ENCODE assay signal across 9 cellular contexts in the genomic region with DNA sequence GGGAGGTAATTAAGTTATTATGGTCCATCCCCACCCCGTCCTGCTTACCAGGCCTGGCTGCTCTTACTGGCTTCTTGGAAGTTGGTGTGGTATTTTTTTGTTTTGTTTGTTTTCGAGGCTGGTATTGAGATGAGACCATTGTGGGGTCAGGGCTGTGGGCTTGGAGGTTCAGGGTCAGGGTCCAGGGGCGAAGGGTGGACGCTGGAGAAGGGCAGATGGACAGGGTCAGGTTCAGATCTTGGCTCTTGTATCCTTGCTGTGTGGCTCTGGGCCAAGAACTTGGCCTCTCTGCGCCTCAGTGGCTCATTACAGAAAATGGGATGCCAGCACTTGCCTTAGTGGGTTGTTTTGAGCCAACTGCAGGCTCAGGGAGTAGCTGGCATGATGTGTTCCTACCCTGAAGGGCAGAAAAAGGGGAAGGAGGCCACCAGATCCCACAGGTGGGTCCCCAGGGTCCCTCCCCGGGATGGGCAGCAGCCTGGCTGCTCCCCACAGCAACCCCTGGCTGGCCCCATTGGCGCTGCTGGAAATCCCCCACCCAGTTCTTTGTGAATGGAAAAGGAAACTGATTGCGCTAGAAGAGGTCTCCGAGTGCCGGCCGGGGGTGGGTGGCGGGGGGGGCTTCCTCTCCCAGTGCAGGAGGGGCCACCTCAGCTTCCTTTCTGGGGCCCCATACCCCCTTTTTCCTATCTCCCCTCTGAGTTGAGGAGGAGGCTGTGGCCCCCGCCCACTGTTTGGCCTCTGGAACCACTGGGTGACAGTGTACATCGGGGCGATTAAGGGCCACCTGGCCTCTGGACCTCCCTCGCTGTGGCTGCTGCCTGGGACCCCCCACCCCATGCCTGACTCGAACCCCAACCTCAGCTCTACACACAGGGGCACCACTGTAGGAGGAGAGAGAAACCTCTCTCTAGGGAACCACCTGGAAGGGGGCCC. TPM values are rescaled to one million over a fixed set of nuclear protein-coding genes. Genes with fewer than 3 reads are reported as not detected.
DNase-seq lines count a peak whose midpoint lies in the region; ATAC-seq and TF ChIP-seq lines count a peak whose summit lies in the region.
"Had no signal": no experiment of that assay in that cellular context is flagged by ENCODE, and none has a peak within 500 bp of the region (broad histone marks: within the 10 kb centered on the region; RNA-seq: fewer than 3 reads in every experiment).

No MANE protein-coding gene starts in this region.

- intact Hi-C loops in gastrocnemius medialis (cut with DNase I; ENCODE audit: low total_unique reads), result no loop called here

- H3K36me3 Mint-ChIP-seq in T-helper 2 cell treated with Interferon-gamma antibody and Interleukin-4, amounts not matched to agents 5 μg/mL and 100 μg/mL, for 36 hours (ENCODE audit: low read depth), result peaks cover 38% of the 10 kb centered on the region
- no peaks in the 10 kb centered on the region for H3K36me3 Mint-ChIP-seq in chondrocyte (ENCODE audit: low read depth)

- H3K79me2 ChIP-seq in GM23248 (ENCODE audit: insufficient read depth), result peaks cover 100% of the 10 kb centered on the region

- H2AFZ ChIP-seq in GM23248, result no peak overlapping the region

- no peak overlapping the region for H3K4me3 ChIP-seq in gastrocnemius medialis
- H3K4me3 ChIP-seq in GM23248, result no peak overlapping the region
- H3K4me3 ChIP-seq: cardiac muscle cell had no signal

- no peaks in the 10 kb centered on the region for H4K20me1 ChIP-seq in GM23248 (ENCODE audit: insufficient read depth)

- no peaks in the 10 kb centered on the region for H3K36me3 ChIP-seq in gastrocnemius medialis
- H3K36me3 ChIP-seq in GM23248 (ENCODE audit: low read depth), result no peaks in the 10 kb centered on the region
- H3K36me3 ChIP-seq: cardiac muscle cell had no signal

- TF ChIP-seq CTCF in chondrocyte (IDR thresholded peaks at IDR 0.05) (no peak), gastrocnemius medialis (IDR thresholded peaks at IDR 0.05 in 4 of 5, conservative IDR thresholded peaks at IDR 0.05 in 1 of 5) (no peak), GM10266 (IDR thresholded peaks at IDR 0.05; ENCODE audit: control insufficient read depth, insufficient read depth, low read depth, missing control alignments) (no peak)

- H3K9me3 ChIP-seq in gastrocnemius medialis (no peaks in the 10 kb centered on the region), GM23248 (ENCODE audit: low read depth) (no peaks in the 10 kb centered on the region)

- TF ChIP-seq POLR2A in gastrocnemius medialis (IDR thresholded peaks at IDR 0.05), result no peak

- 79 to 85% methylated on average over 8 to 17 of the region's 17 CpGs for WGBS in GM23248 (ENCODE audit: low coverage in 1 of 2, low lambda C conversion rate in 2 of 2, missing lambda C conversion rate in 2 of 2), 2 experiments

- H3K27ac Mint-ChIP-seq in T-helper 2 cell treated with Interferon-gamma antibody and Interleukin-4, amounts not matched to agents 5 μg/mL and 100 μg/mL, for 36 hours, result peak overlapping the region; percentile 96
- H3K27ac Mint-ChIP-seq in chondrocyte (ENCODE audit: unreplicated experiment), result peak overlapping the region; percentile 15

- H3K9ac ChIP-seq in GM23248, result no peak overlapping the region

- DNase-seq in GF-D8 (lab: John Stamatoyannopoulos, UW) (peak; percentile 77), chondrocyte (ENCODE audit: low spot score) (no peak), gastrocnemius medialis (no peak), mesenteric fat pad (ENCODE audit: low spot score) (no peak), GM23248 (no peak), GM10266 (ENCODE audit: extremely low spot score) (no peak), NCI-H1417 (lab: John Stamatoyannopoulos, UW) (no peak)
- DNase-seq in T-helper 2 cell treated with Interferon-gamma antibody and Interleukin-4, amounts not matched to agents 5 μg/mL and 100 μg/mL, for 36 hours (ENCODE audit: low spot score), result peak; percentile 83

- peaks cover 41% of the 10 kb centered on the region for H3F3A ChIP-seq in GM23248 (ENCODE audit: insufficient read depth)

- peak overlapping the region; percentile 72 to 89 (median 78) for H3K27ac ChIP-seq in gastrocnemius medialis
- H3K27ac ChIP-seq in GM23248, result no peak overlapping the region
- H3K27ac ChIP-seq: cardiac muscle cell had no signal

- H3K27me3 ChIP-seq in gastrocnemius medialis, result no peaks in the 10 kb centered on the region
- H3K27me3 ChIP-seq in GM23248 (replicated peaks; ENCODE audit: insufficient read depth), result no peaks in the 10 kb centered on the region
- H3K27me3 ChIP-seq: cardiac muscle cell had no signal

- no peaks in the 10 kb centered on the region for H3K9me3 Mint-ChIP-seq in T-helper 2 cell treated with Interferon-gamma antibody and Interleukin-4, amounts not matched to agents 5 μg/mL and 100 μg/mL, for 36 hours
- no peaks in the 10 kb centered on the region for H3K9me3 Mint-ChIP-seq in chondrocyte (ENCODE audit: low read depth)

- no peak overlapping the region for H3K4me2 ChIP-seq in GM23248 (ENCODE audit: unreplicated experiment)

- H3K4me1 Mint-ChIP-seq in T-helper 2 cell treated with Interferon-gamma antibody and Interleukin-4, amounts not matched to agents 5 μg/mL and 100 μg/mL, for 36 hours (ENCODE audit: low read depth), result peaks cover 86% of the 10 kb centered on the region
- peaks cover 48% of the 10 kb centered on the region for H3K4me1 Mint-ChIP-seq in chondrocyte (ENCODE audit: low read depth)

- H3K4me1 ChIP-seq in gastrocnemius medialis (peaks cover 49 to 59% of the 10 kb centered on the region in 2 donors), GM23248 (ENCODE audit: insufficient read depth) (peaks cover 54% of the 10 kb centered on the region)

- no peaks in the 10 kb centered on the region for H3K9me2 ChIP-seq in GM23248 (ENCODE audit: insufficient read depth)

- peak overlapping the region; percentile 81 for H3K4me3 Mint-ChIP-seq in T-helper 2 cell treated with Interferon-gamma antibody and Interleukin-4, amounts not matched to agents 5 μg/mL and 100 μg/mL, for 36 hours
- H3K4me3 Mint-ChIP-seq in chondrocyte (ENCODE audit: unreplicated experiment), result no peak overlapping the region

- no peak for ATAC-seq in gastrocnemius medialis

- in situ Hi-C loops in gastrocnemius medialis (cut with MboI; ENCODE audit: low sequenced_read_pairs in 4 of 4), result no loop called here
- in situ Hi-C loops in GM23248 (cut with MboI), result no loop called here

- no peaks in the 10 kb centered on the region for H3K27me3 Mint-ChIP-seq in T-helper 2 cell treated with Interferon-gamma antibody and Interleukin-4, amounts not matched to agents 5 μg/mL and 100 μg/mL, for 36 hours (ENCODE audit: low read depth)
- no peaks in the 10 kb centered on the region for H3K27me3 Mint-ChIP-seq in chondrocyte (ENCODE audit: low read depth)

RNA-seq across cellular contexts. Expression of a gene that starts 25.0 kb away (rescaled TPM):
- total RNA-seq in chondrocyte (14.7 to 20.0 TPM (median 18.3 TPM) in 3 replicates), gastrocnemius medialis (10 to 100 TPM; 10.4 to 20.0 (median 15.5) TPM), mesenteric fat pad (43.3 TPM)
- 39.1 and 42.8 TPM in 2 replicates for total RNA-seq in GM23248 (2014; rRNA removed; shearing (Covaris generic))
- polyA plus RNA-seq in GM23248 (2016; fragmentation: Nextera tagmentation; extraction: Ambion mirVana), result 9.2 and 9.4 TPM in 2 replicates

Comparison
In these comparisons a context has a peak if more than half of its experiments do, and no peak if none do; other contexts are left out.
1. DNase-seq: peak in GF-D8 (single experiment) and T-helper 2 cell treated with Interferon-gamma antibody and Interleukin-4, amounts not matched to agents 5 μg/mL and 100 μg/mL, for 36 hours (single experiment); none in chondrocyte (single experiment), gastrocnemius medialis (0 of 2), mesenteric fat pad (single experiment), GM23248 (single experiment), GM10266 (single experiment) and NCI-H1417 (0 of 3).